12 cellular contexts compared by ENCODE assay signal in the genomic region with DNA sequence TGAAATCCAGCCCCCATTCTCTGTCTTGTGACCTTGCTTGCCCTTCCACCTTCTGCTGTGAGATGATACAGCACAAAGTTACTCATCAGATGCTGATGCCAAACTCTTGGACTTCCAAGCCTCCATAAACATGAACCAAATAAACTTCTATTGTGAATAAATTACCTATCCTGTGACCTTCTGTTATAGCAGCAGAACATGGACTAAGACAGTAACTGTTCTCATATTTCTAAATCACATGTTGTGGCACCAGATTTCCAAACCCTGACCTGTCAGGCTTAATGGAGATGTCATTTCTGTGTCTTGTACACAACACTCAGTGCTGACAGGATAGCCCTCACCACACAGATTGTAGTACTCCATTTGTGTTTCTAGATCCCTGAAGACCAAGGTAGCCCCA. TPM values are rescaled to one million over a fixed set of nuclear protein-coding genes. Genes with fewer than 3 reads are reported as not detected.
"Had no signal": no experiment of that assay in that cellular context is flagged by ENCODE, and none has a peak within 500 bp of the region (broad histone marks: within the 10 kb centered on the region; RNA-seq: fewer than 3 reads in every experiment).

No MANE protein-coding gene starts in this region.

- H3K4me3 ChIP-seq: GM23248, GM23338, HAP-1 had no signal

- H3K27ac ChIP-seq: GM23248 had no signal

- DNase-seq: GM23248, GOT3, H7, H9, HCEC 1CT, HFFc6 had no signal

- H2AFZ ChIP-seq: GM23248, GM23338 had no signal

- H3K4me1 ChIP-seq: HAP-1 had no signal

- ATAC-seq: GM23338, HCT116 had no signal

- H3K4me2 ChIP-seq: GM23338 had no signal

- FAIRE-seq: H1, H54 had no signal

- H3K9ac ChIP-seq: GM23248 had no signal

- H3K36me3 ChIP-seq: HAP-1 had no signal

RNA-seq across cellular contexts. Expression of a gene that starts 6.0 kb away (rescaled TPM):
- total RNA-seq: GM23248, GM23338, H1, H4, H7, H9, HFFc6 had no signal
- polyA plus RNA-seq: GM23248, GM23338, H1 had no signal
